Comparison of ENCODE assay signal across 10 cellular contexts in genomic region chr15:78007965-78008886, GRCh38.
A peak's percentile ranks its signal among the peaks of the same experiment; 100 is the strongest.
DNase-seq lines count a peak whose midpoint lies in the region; ATAC-seq and TF ChIP-seq lines count a peak whose summit lies in the region.
"Had no signal": no experiment of that assay in that cellular context is flagged by ENCODE, and none has a peak within 500 bp of the region (broad histone marks: within the 10 kb centered on the region; RNA-seq: fewer than 3 reads in every experiment).

No MANE protein-coding gene starts in this region.

- H3K4me2 ChIP-seq in osteoblast (ENCODE audit: insufficient read depth, low read length) = no peak overlapping the region

- H4K20me1 ChIP-seq in osteoblast (ENCODE audit: insufficient read depth, low read length) = peaks cover 50% of the 10 kb centered on the region

- H3K4me1 ChIP-seq in Peyer's patch (peaks cover 0 to 38% (median 2%) of the 10 kb centered on the region in 4 donors), osteoblast (ENCODE audit: insufficient read depth, low read length) (peaks cover 26% of the 10 kb centered on the region)

- ATAC-seq in GM19455 (IDR thresholded peaks at IDR 0.05; ENCODE audit: unreplicated experiment) (no peak), GM19328 (IDR thresholded peaks at IDR 0.05; ENCODE audit: unreplicated experiment) (no peak)

- H3K79me2 ChIP-seq in osteoblast (ENCODE audit: insufficient read depth, low read length) = peaks cover 3% of the 10 kb centered on the region

- peak overlapping the region; percentile 47 for H3K27ac ChIP-seq in C4-2B
- peak overlapping the region in 2 of 4 donors; percentile 19 to 31 for H3K27ac ChIP-seq in Peyer's patch
- no peak overlapping the region for H3K27ac ChIP-seq in osteoblast (ENCODE audit: low read depth, low read length)

- no peak for TF ChIP-seq POLR2A in Peyer's patch (IDR thresholded peaks at IDR 0.05)

- TF ChIP-seq CTCF in C4-2B (conservative IDR thresholded peaks at IDR 0.05) (no peak), Peyer's patch (IDR thresholded peaks at IDR 0.05) (no peak), fibroblast of villous mesenchyme (IDR thresholded peaks at IDR 0.05; ENCODE audit: insufficient read depth, low read depth, low read length) (no peak), osteoblast (IDR thresholded peaks at IDR 0.05; ENCODE audit: extremely low read depth, low read depth, low read length) (no peak)

- peak in 2 of 3 donors; percentile 28 to 56 for DNase-seq in Peyer's patch
- peak; percentile 73 for DNase-seq in fibroblast of villous mesenchyme (ENCODE audit: low read depth)
- DNase-seq in osteoblast (ENCODE audit: insufficient read length, low spot score, missing footprints) = peak; percentile 95
- DNase-seq in HUDEP-2 (lab: John Stamatoyannopoulos, UW; ENCODE audit: unreplicated experiment in 76 of 76) = no peak
- DNase-seq in NCI-H82 treated with DMSO at 0.1 percent for 48 hours (lab: John Stamatoyannopoulos, UW; ENCODE audit: unreplicated experiment) = no peak
- DNase-seq: activated CD4-positive, alpha-beta memory T cell treated with anti-CD3 and anti-CD28 coated beads, Interleukin-2, amount 10 ng/mL, durations not matched to agents 7 days and 5 days; NCI-H748 treated with DMSO at 0.1 percent for 48 hours had no signal

- H3K9me3 ChIP-seq in Peyer's patch = no peaks in the 10 kb centered on the region
- no peaks in the 10 kb centered on the region for H3K9me3 ChIP-seq in osteoblast (ENCODE audit: low read depth, low read length)

- H2AFZ ChIP-seq in osteoblast (ENCODE audit: low read length) = no peak overlapping the region

- H3K27me3 ChIP-seq in Peyer's patch (no peaks in the 10 kb centered on the region), osteoblast (ENCODE audit: insufficient read depth, low read length) (no peaks in the 10 kb centered on the region)

- H3K36me3 ChIP-seq in Peyer's patch = peaks cover 0 to 87% (median 0%) of the 10 kb centered on the region in 3 donors
- peaks cover 38% of the 10 kb centered on the region for H3K36me3 ChIP-seq in osteoblast (ENCODE audit: insufficient read depth, low read length)

- H3K4me3 ChIP-seq in Peyer's patch = no peak overlapping the region
- no peak overlapping the region for H3K4me3 ChIP-seq in fibroblast of villous mesenchyme (ENCODE audit: low read depth, low read length)
- no peak overlapping the region for H3K4me3 ChIP-seq in osteoblast (ENCODE audit: insufficient read depth, low read length)

Comparison
In these comparisons a context has a peak if more than half of its experiments do, and no peak if none do; other contexts are left out.
1. DNase-seq: peak in Peyer's patch (2 of 3), fibroblast of villous mesenchyme (single experiment) and osteoblast (single experiment); none in HUDEP-2 (0 of 76) and NCI-H82 treated with DMSO at 0.1 percent for 48 hours (single experiment).